Comparison of ENCODE assay signal across 12 cellular contexts in the genomic region with DNA sequence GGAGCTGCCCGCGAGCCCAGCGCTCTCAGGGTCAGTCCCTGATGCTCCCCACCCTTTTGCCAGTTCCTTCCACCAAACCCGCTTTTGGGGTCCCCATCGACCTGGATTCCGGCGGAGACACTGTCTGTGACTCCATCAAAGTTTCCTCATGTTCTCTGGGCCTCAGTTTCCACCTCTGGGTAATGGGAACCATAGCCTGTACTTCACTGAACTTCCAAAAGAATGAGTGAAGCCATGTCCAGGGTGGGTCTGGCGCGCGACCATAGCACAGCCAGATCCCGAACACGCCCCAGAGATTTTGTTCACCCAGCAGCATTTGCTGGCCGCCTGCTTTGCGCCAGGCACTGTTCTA. TPM values are rescaled to one million over a fixed set of nuclear protein-coding genes. Genes with fewer than 3 reads are reported as not detected.
DNase-seq lines count a peak whose midpoint lies in the region; ATAC-seq and TF ChIP-seq lines count a peak whose summit lies in the region.
"Had no signal": no experiment of that assay in that cellular context is flagged by ENCODE, and none has a peak within 500 bp of the region (broad histone marks: within the 10 kb centered on the region; RNA-seq: fewer than 3 reads in every experiment).

No MANE protein-coding gene starts in this region.

- no peak overlapping the region for H3K9ac ChIP-seq in MM.1S (ENCODE audit: low read length)

- H3K27ac ChIP-seq in MM.1S (ENCODE audit: low read length) (no peak overlapping the region), iPS DF 6.9 (ENCODE audit: low read length) (no peak overlapping the region), psoas muscle (no peak overlapping the region)
- H3K27ac ChIP-seq: SJSA1 had no signal

- DNase-seq in H7 (peak; percentile 60), MM.1S (no peak), iPS DF 6.9 (ENCODE audit: low read depth, low spot score) (no peak), psoas muscle (no peak), NCI-H1436 (lab: John Stamatoyannopoulos, UW) (no peak)
- DNase-seq in central memory CD4-positive, alpha-beta T cell: no peak
- DNase-seq in stimulated activated naive CD4-positive, alpha-beta T cell (lab: John Stamatoyannopoulos, UW): no peak
- DNase-seq: OCI-M1, T1000 had no signal

- 0 out of 2 replicates have a peak overlapping the region, but pooled peaks have one; percentile 10 for H2AFZ ChIP-seq in MM.1S (ENCODE audit: low read length)

- H3K79me2 ChIP-seq in MM.1S (ENCODE audit: low read length): no peaks in the 10 kb centered on the region

- H3K36me3 ChIP-seq in H7 (replicated peaks; ENCODE audit: control insufficient read depth, insufficient read depth, low read length) (no peaks in the 10 kb centered on the region), MM.1S (replicated peaks; ENCODE audit: insufficient read depth, low read length) (no peaks in the 10 kb centered on the region), iPS DF 6.9 (ENCODE audit: control insufficient read depth, insufficient read depth, low read length) (no peaks in the 10 kb centered on the region), psoas muscle (ENCODE audit: insufficient read depth in 1 of 2, low read depth in 1 of 2) (no peaks in the 10 kb centered on the region)
- H3K36me3 ChIP-seq: BE2C, SJSA1 had no signal

- no peaks in the 10 kb centered on the region for H3F3A ChIP-seq in MM.1S (ENCODE audit: insufficient read depth, low read length)

- intact Hi-C loops in psoas muscle (cut with DNase I): no loop called here

- H3K27me3 ChIP-seq in H7 (ENCODE audit: control insufficient read depth, insufficient read depth, low read length): peaks cover 29% of the 10 kb centered on the region
- no peaks in the 10 kb centered on the region for H3K27me3 ChIP-seq in MM.1S (replicated peaks; ENCODE audit: insufficient read depth, low read length)
- no peaks in the 10 kb centered on the region; the same call in 1 of the 2 replicates for H3K27me3 ChIP-seq in iPS DF 6.9 (ENCODE audit: control insufficient read depth, insufficient read depth, low read length)
- H3K27me3 ChIP-seq in psoas muscle (ENCODE audit: insufficient read depth in 3 of 3, low read length in 2 of 3): peaks cover 0 to 25% (median 6%) of the 10 kb centered on the region in 3 donors

- no CpG with 5 or more reads among the region's 14 CpGs for WGBS in iPS DF 6.9 (ENCODE audit: insufficient coverage, insufficient read length)
- WGBS in psoas muscle, 3 donors: 27 to 33% (median 28%) methylated on average over 14 of the region's 14 CpGs

- H3K4me1 ChIP-seq in MM.1S (ENCODE audit: low read length) (no peaks in the 10 kb centered on the region), iPS DF 6.9 (ENCODE audit: control insufficient read depth, insufficient read depth, low read length) (no peaks in the 10 kb centered on the region), psoas muscle (no peaks in the 10 kb centered on the region)
- H3K4me1 ChIP-seq: BE2C, SJSA1 had no signal

- no peaks in the 10 kb centered on the region for H3K9me2 ChIP-seq in MM.1S (replicated peaks; ENCODE audit: insufficient read depth, low read length)

- TF ChIP-seq CTCF in MM.1S (IDR thresholded peaks at IDR 0.05; ENCODE audit: low read length) (no peak), psoas muscle (IDR thresholded peaks at IDR 0.05) (no peak)

- no peaks in the 10 kb centered on the region for H3K9me3 ChIP-seq in MM.1S (replicated peaks; ENCODE audit: insufficient read depth, low read length)
- peaks cover 2% of the 10 kb centered on the region; the same call in 1 of the 2 replicates for H3K9me3 ChIP-seq in iPS DF 6.9 (ENCODE audit: control insufficient read depth, insufficient read depth, low read length)
- H3K9me3 ChIP-seq in psoas muscle: no peaks in the 10 kb centered on the region
- H3K9me3 ChIP-seq: BE2C had no signal

- H3K4me3 ChIP-seq in H7 (ENCODE audit: insufficient read depth, low read depth, low read length): peak overlapping the region; percentile 58
- H3K4me3 ChIP-seq in MM.1S (ENCODE audit: low read length): peak overlapping the region; percentile 46; the same call in 1 of the 2 replicates
- H3K4me3 ChIP-seq in iPS DF 6.9 (ENCODE audit: low read length): peak overlapping the region; percentile 38; the same call in 1 of the 2 replicates
- H3K4me3 ChIP-seq in psoas muscle: peak overlapping the region; percentile 42
- H3K4me3 ChIP-seq: lung, SJSA1 had no signal

- peak overlapping the region; percentile 68 for H3K4me2 ChIP-seq in MM.1S (ENCODE audit: low read depth, low read length)

- H4K20me1 ChIP-seq in MM.1S (ENCODE audit: insufficient read depth, low read length): no peaks in the 10 kb centered on the region

- no peak for ATAC-seq in psoas muscle

RNA-seq across cellular contexts. Expression of gene SDR42E2, which starts 0.3 kb away (rescaled TPM):
- total RNA-seq in H7 (2014; rRNA removed; shearing (Covaris generic)): 0.04 TPM in 1 of 2 replicates, not detected in the other
- total RNA-seq in psoas muscle: under 1 TPM in 1 of 4 donors, not detected in 3; 0.08 TPM
- under 1 TPM in 1 of 3 donors, not detected in 2; 0.01 TPM for polyA plus RNA-seq in psoas muscle
- total RNA-seq: SJSA1 had no signal

RNA-seq across cellular contexts. Expression of gene EEF2K, which starts 43.4 kb away (rescaled TPM):
- total RNA-seq in H7 (2014; rRNA removed; shearing (Covaris generic)): 13.3 and 15.2 TPM in 2 replicates
- total RNA-seq in psoas muscle: 10 to 100 TPM; 29.4 to 47.0 (median 34.3) TPM
- polyA plus RNA-seq in psoas muscle: 10 to 100 TPM; 13.0 to 14.5 (median 13.2) TPM
